ENCODE assay signal across 18 cellular contexts in genomic region chr4:25810016-25810415, GRCh38.
"Had no signal": no experiment of that assay in that cellular context is flagged by ENCODE, and none has a peak within 500 bp of the region (broad histone marks: within the 10 kb centered on the region; RNA-seq: fewer than 3 reads in every experiment).

No MANE protein-coding gene starts in this region.

- H3K36me3 ChIP-seq: gastrocnemius medialis had no signal

- H3K27ac ChIP-seq: gastrocnemius medialis, testis, upper lobe of left lung, WERI-Rb-1 had no signal

- H3K9me3 ChIP-seq: gastrocnemius medialis, testis, upper lobe of left lung had no signal

- DNase-seq: activated CD4-positive, alpha-beta T cell treated with anti-CD3 and anti-CD28 coated beads for 1 hour; activated CD8-positive, alpha-beta memory T cell treated with anti-CD3 and anti-CD28 coated beads for 24 hours; activated CD8-positive, alpha-beta memory T cell treated with anti-CD3 and anti-CD28 coated beads, Interleukin-2, amount 50 U/mL, for 48 hours; activated effector memory CD4-positive, alpha-beta T cell treated with Interleukin-2 at 50 U/mL for 16 hours; activated naive CD4-positive, alpha-beta T cell treated with anti-CD3 and anti-CD28 coated beads, Interleukin-2, amount 50 U/mL, for 16 hours; activated T-cell treated with anti-CD3 and anti-CD28 coated beads, Interleukin-2, amount 50 U/mL, for 48 hours; cortex of kidney; gastrocnemius medialis; left ventricle myocardium superior; stimulated activated CD4-positive, alpha-beta T cell treated with anti-CD3 and anti-CD28 coated beads, Interleukin-4, amount 100 ng/mL, for 24 hours; SW 1271; T-helper 2 cell; testis; upper lobe of left lung; WERI-Rb-1 had no signal

- H3K4me3 Mint-ChIP-seq: natural killer cell treated with Interleukin-12 subunit alpha and Interleukin-12 subunit beta and Interleukin-15 and Interleukin-18, amount 100 ng/mL, for 72 hours; stimulated activated effector memory CD8-positive, alpha-beta T cell treated with anti-CD3 and anti-CD28 coated beads, Interleukin-12 subunit alpha, Interleukin-12 subunit beta, amount 100 ng/mL, for 72 hours had no signal

- H3K4me3 ChIP-seq: gastrocnemius medialis, testis, upper lobe of left lung had no signal

- H3K27me3 Mint-ChIP-seq: natural killer cell treated with Interleukin-12 subunit alpha and Interleukin-12 subunit beta and Interleukin-15 and Interleukin-18, amount 100 ng/mL, for 72 hours had no signal

- H3K27me3 ChIP-seq: gastrocnemius medialis, testis, upper lobe of left lung had no signal

- H3K4me1 Mint-ChIP-seq: stimulated activated effector memory CD8-positive, alpha-beta T cell treated with anti-CD3 and anti-CD28 coated beads, Interleukin-12 subunit alpha, Interleukin-12 subunit beta, amount 100 ng/mL, for 72 hours had no signal

- H3K27ac Mint-ChIP-seq: natural killer cell treated with Interleukin-12 subunit alpha and Interleukin-12 subunit beta and Interleukin-15 and Interleukin-18, amount 100 ng/mL, for 72 hours; stimulated activated effector memory CD8-positive, alpha-beta T cell treated with anti-CD3 and anti-CD28 coated beads, Interleukin-12 subunit alpha, Interleukin-12 subunit beta, amount 100 ng/mL, for 72 hours had no signal

- H3K9me3 Mint-ChIP-seq: natural killer cell treated with Interleukin-12 subunit alpha and Interleukin-12 subunit beta and Interleukin-15 and Interleukin-18, amount 100 ng/mL, for 72 hours; stimulated activated effector memory CD8-positive, alpha-beta T cell treated with anti-CD3 and anti-CD28 coated beads, Interleukin-12 subunit alpha, Interleukin-12 subunit beta, amount 100 ng/mL, for 72 hours had no signal

- ATAC-seq: gastrocnemius medialis; left ventricle myocardium superior; sciatic nerve; stimulated activated effector memory CD8-positive, alpha-beta T cell treated with anti-CD3 and anti-CD28 coated beads, Interleukin-12 subunit alpha, Interleukin-12 subunit beta, amount 100 ng/mL, for 72 hours had no signal
